ENCODE assay signal across 1 cellular context in genomic region chrX:115894087-115894486, GRCh38.
TF ChIP-seq lines count a peak whose summit lies in the region.

No MANE protein-coding gene starts in this region.

TF ChIP-seq in H1, 55 proteins besides CTCF, POLR2A, EP300 and RAD21 (continued from another document):
- TF ChIP-seq ASH2L (IDR thresholded peaks at IDR 0.05; ENCODE audit: low read length), result no peak
- no peak for TF ChIP-seq ATF2 (IDR thresholded peaks at IDR 0.05; ENCODE audit: low read length)
